19 cellular contexts compared by ENCODE assay signal in genomic region chr1:66365628-66366027, GRCh38.
A peak's percentile ranks its signal among the peaks of the same experiment; 100 is the strongest.
DNase-seq lines count a peak whose midpoint lies in the region; ATAC-seq and TF ChIP-seq lines count a peak whose summit lies in the region.
"Had no signal": no experiment of that assay in that cellular context is flagged by ENCODE, and none has a peak within 500 bp of the region (broad histone marks: within the 10 kb centered on the region; RNA-seq: fewer than 3 reads in every experiment).

No MANE protein-coding gene starts in this region.

- CTCF ChIA-PET in activated naive CD4-positive, alpha-beta T cell treated with anti-CD3 and anti-CD28 coated beads for 36 hours (lab: Charles Lee), result interaction anchor here (0.8 to 7.3 kb wide), 5 partner anchors 11 to 79 kb away, joined by 4 to 61 read pairs (median 11); no protein-coding TSS in a partner anchor

- H3K4me1 ChIP-seq in right cardiac atrium (ENCODE audit: control insufficient read depth, insufficient read depth, low read length), result peaks cover 2% of the 10 kb centered on the region

- H3K4me1 Mint-ChIP-seq in activated naive CD8-positive, alpha-beta T cell (ENCODE audit: low read depth), result peaks cover 76% of the 10 kb centered on the region
- H3K4me1 Mint-ChIP-seq in type B pancreatic cell (ENCODE audit: unreplicated experiment), result peaks cover 4% of the 10 kb centered on the region
- H3K4me1 Mint-ChIP-seq in activated naive CD4-positive, alpha-beta T cell treated with anti-CD3 and anti-CD28 coated beads for 36 hours (ENCODE audit: low read depth), result peaks cover 71% of the 10 kb centered on the region

- WGBS in right cardiac atrium, result 80% methylated on average over 3 of the region's 3 CpGs

- ATAC-seq in left ventricle myocardium superior (peak; percentile 34), right cardiac atrium (no peak)
- ATAC-seq: K562, left colon, Right ventricle myocardium inferior had no signal

- H3K27ac Mint-ChIP-seq in activated naive CD8-positive, alpha-beta T cell, result peak overlapping the region; percentile 75
- H3K27ac Mint-ChIP-seq in type B pancreatic cell, result peak overlapping the region; percentile 63
- no peak overlapping the region for H3K27ac Mint-ChIP-seq in activated naive CD4-positive, alpha-beta T cell treated with anti-CD3 and anti-CD28 coated beads for 36 hours

- no peak overlapping the region for H3K27ac ChIP-seq in right cardiac atrium (ENCODE audit: low read length)

- H3K27me3 Mint-ChIP-seq in activated naive CD8-positive, alpha-beta T cell, result no peaks in the 10 kb centered on the region
- H3K27me3 Mint-ChIP-seq in type B pancreatic cell, result no peaks in the 10 kb centered on the region
- no peaks in the 10 kb centered on the region for H3K27me3 Mint-ChIP-seq in activated naive CD4-positive, alpha-beta T cell treated with anti-CD3 and anti-CD28 coated beads for 36 hours (ENCODE audit: low read depth)

- H3K4me3 ChIP-seq in right cardiac atrium (ENCODE audit: low read length), result no peak overlapping the region
- H3K4me3 ChIP-seq in foreskin fibroblast (ENCODE audit: low read depth in 1 of 2, low read length in 2 of 2), result no peak overlapping the region
- H3K4me3 ChIP-seq: K562, right atrium auricular region had no signal

- no peaks in the 10 kb centered on the region for H3K9me3 Mint-ChIP-seq in activated naive CD8-positive, alpha-beta T cell (ENCODE audit: low read depth)
- peaks cover 4% of the 10 kb centered on the region for H3K9me3 Mint-ChIP-seq in type B pancreatic cell
- H3K9me3 Mint-ChIP-seq in activated naive CD4-positive, alpha-beta T cell treated with anti-CD3 and anti-CD28 coated beads for 36 hours, result no peaks in the 10 kb centered on the region

- H3K36me3 Mint-ChIP-seq in activated naive CD8-positive, alpha-beta T cell, result peaks cover 56% of the 10 kb centered on the region
- peaks cover 7% of the 10 kb centered on the region for H3K36me3 Mint-ChIP-seq in type B pancreatic cell
- H3K36me3 Mint-ChIP-seq in activated naive CD4-positive, alpha-beta T cell treated with anti-CD3 and anti-CD28 coated beads for 36 hours (ENCODE audit: low read depth), result peaks cover 71% of the 10 kb centered on the region

- no peak for TF ChIP-seq CTCF in foreskin fibroblast (IDR thresholded peaks at IDR 0.05; ENCODE audit: low read depth, low read length)
- no peak for TF ChIP-seq CTCF in type B pancreatic cell (conservative IDR thresholded peaks at IDR 0.05)

- no peak for DNase-seq in left ventricle myocardium superior
- DNase-seq in right cardiac atrium, result no peak
- peak; percentile 37 to 71 for DNase-seq in foreskin fibroblast
- no peak for DNase-seq in type B pancreatic cell (ENCODE audit: extremely low spot score, unreplicated experiment)
- DNase-seq in NCI-H1930 (lab: John Stamatoyannopoulos, UW), result no peak
- no peak for DNase-seq in NCI-H446 treated with DMSO at 0.1 percent for 48 hours (lab: John Stamatoyannopoulos, UW)
- no peak for DNase-seq in activated naive CD4-positive, alpha-beta T cell treated with anti-CD3 and anti-CD28 coated beads for 36 hours
- DNase-seq: activated CD8-positive, alpha-beta memory T cell treated with anti-CD3 and anti-CD28 coated beads for 24 hours; activated gamma-delta T cell; COR-L47; left colon; MV-4-11; NCI-H510A treated with DMSO at 0.1 percent for 48 hours; nucleus accumbens; stimulated activated naive CD8-positive, alpha-beta T cell treated with anti-CD3 and anti-CD28 coated beads, Interleukin-15, Interleukin-2, amounts not matched to agents 100 U/mL and 50 U/mL, for 24 hours had no signal

- intact Hi-C loops in left ventricle myocardium superior (cut with micrococcal nuclease) (no loop called here), right cardiac atrium (cut with DNase I) (no loop called here)
- intact Hi-C loops in activated naive CD4-positive, alpha-beta T cell treated with anti-CD3 and anti-CD28 coated beads for 36 hours (cut with micrococcal nuclease), result no loop called here

- no peaks in the 10 kb centered on the region for H3K9me3 ChIP-seq in right cardiac atrium (ENCODE audit: control insufficient read depth, low read length)
- H3K9me3 ChIP-seq: right atrium auricular region had no signal

- peak overlapping the region; percentile 30 for H3K4me3 Mint-ChIP-seq in activated naive CD8-positive, alpha-beta T cell
- no peak overlapping the region for H3K4me3 Mint-ChIP-seq in type B pancreatic cell
- no peak overlapping the region for H3K4me3 Mint-ChIP-seq in activated naive CD4-positive, alpha-beta T cell treated with anti-CD3 and anti-CD28 coated beads for 36 hours

- no peaks in the 10 kb centered on the region for H3K27me3 ChIP-seq in right cardiac atrium (ENCODE audit: control insufficient read depth, insufficient read depth)
- H3K27me3 ChIP-seq: right atrium auricular region had no signal

Comparison
In these comparisons a context has a peak if more than half of its experiments do, and no peak if none do; other contexts are left out.
1. DNase-seq: peak in foreskin fibroblast (2 of 2); none in left ventricle myocardium superior (single experiment), right cardiac atrium (0 of 3), type B pancreatic cell (single experiment), NCI-H1930 (0 of 2), NCI-H446 treated with DMSO at 0.1 percent for 48 hours (single experiment) and activated naive CD4-positive, alpha-beta T cell treated with anti-CD3 and anti-CD28 coated beads for 36 hours (single experiment).